In the genomic region with DNA sequence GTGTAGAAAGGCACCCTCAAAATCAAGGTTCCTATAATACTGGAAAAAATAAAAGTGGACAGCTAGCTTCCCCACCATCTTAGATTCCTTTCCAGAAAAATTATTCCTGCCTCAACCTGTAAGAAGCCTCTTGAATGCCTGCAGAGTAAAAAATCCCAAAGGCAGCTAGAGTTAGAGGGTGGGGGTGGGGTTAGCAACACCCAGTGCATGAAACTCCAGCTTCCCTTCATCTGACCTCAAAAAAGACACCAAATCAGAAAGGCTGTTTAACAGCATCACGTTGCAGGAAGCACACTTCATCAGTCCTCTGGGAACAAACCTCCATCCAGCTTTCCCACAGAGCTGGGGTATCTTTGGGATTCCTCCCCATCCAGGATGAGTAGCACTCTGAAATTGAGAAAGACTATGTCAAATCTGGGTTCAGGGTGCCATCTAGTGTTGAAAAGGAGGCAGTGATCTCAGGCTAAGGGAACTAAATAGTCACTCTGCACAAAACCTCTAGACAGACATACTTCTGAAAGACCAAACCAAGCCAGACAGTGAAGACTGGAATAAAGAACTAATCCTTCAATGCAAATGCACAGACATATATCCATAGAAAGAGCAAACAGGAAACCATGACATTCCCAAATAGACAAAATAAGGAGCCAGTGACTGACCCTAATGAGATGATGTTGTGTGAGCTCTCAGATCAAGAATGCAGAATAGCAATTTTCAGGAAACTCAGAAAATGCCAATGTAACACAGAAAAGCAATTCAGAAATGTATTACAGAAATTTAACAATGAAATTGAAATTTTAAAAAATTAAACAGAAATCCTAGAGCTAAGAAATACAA, we compare ENCODE assay signal across 1 cellular context.
TF ChIP-seq lines count a peak whose summit lies in the region.

No MANE protein-coding gene starts in this region.

TF ChIP-seq in H1, 55 proteins besides CTCF, POLR2A, EP300 and RAD21:
- TF ChIP-seq, protein P1, sequence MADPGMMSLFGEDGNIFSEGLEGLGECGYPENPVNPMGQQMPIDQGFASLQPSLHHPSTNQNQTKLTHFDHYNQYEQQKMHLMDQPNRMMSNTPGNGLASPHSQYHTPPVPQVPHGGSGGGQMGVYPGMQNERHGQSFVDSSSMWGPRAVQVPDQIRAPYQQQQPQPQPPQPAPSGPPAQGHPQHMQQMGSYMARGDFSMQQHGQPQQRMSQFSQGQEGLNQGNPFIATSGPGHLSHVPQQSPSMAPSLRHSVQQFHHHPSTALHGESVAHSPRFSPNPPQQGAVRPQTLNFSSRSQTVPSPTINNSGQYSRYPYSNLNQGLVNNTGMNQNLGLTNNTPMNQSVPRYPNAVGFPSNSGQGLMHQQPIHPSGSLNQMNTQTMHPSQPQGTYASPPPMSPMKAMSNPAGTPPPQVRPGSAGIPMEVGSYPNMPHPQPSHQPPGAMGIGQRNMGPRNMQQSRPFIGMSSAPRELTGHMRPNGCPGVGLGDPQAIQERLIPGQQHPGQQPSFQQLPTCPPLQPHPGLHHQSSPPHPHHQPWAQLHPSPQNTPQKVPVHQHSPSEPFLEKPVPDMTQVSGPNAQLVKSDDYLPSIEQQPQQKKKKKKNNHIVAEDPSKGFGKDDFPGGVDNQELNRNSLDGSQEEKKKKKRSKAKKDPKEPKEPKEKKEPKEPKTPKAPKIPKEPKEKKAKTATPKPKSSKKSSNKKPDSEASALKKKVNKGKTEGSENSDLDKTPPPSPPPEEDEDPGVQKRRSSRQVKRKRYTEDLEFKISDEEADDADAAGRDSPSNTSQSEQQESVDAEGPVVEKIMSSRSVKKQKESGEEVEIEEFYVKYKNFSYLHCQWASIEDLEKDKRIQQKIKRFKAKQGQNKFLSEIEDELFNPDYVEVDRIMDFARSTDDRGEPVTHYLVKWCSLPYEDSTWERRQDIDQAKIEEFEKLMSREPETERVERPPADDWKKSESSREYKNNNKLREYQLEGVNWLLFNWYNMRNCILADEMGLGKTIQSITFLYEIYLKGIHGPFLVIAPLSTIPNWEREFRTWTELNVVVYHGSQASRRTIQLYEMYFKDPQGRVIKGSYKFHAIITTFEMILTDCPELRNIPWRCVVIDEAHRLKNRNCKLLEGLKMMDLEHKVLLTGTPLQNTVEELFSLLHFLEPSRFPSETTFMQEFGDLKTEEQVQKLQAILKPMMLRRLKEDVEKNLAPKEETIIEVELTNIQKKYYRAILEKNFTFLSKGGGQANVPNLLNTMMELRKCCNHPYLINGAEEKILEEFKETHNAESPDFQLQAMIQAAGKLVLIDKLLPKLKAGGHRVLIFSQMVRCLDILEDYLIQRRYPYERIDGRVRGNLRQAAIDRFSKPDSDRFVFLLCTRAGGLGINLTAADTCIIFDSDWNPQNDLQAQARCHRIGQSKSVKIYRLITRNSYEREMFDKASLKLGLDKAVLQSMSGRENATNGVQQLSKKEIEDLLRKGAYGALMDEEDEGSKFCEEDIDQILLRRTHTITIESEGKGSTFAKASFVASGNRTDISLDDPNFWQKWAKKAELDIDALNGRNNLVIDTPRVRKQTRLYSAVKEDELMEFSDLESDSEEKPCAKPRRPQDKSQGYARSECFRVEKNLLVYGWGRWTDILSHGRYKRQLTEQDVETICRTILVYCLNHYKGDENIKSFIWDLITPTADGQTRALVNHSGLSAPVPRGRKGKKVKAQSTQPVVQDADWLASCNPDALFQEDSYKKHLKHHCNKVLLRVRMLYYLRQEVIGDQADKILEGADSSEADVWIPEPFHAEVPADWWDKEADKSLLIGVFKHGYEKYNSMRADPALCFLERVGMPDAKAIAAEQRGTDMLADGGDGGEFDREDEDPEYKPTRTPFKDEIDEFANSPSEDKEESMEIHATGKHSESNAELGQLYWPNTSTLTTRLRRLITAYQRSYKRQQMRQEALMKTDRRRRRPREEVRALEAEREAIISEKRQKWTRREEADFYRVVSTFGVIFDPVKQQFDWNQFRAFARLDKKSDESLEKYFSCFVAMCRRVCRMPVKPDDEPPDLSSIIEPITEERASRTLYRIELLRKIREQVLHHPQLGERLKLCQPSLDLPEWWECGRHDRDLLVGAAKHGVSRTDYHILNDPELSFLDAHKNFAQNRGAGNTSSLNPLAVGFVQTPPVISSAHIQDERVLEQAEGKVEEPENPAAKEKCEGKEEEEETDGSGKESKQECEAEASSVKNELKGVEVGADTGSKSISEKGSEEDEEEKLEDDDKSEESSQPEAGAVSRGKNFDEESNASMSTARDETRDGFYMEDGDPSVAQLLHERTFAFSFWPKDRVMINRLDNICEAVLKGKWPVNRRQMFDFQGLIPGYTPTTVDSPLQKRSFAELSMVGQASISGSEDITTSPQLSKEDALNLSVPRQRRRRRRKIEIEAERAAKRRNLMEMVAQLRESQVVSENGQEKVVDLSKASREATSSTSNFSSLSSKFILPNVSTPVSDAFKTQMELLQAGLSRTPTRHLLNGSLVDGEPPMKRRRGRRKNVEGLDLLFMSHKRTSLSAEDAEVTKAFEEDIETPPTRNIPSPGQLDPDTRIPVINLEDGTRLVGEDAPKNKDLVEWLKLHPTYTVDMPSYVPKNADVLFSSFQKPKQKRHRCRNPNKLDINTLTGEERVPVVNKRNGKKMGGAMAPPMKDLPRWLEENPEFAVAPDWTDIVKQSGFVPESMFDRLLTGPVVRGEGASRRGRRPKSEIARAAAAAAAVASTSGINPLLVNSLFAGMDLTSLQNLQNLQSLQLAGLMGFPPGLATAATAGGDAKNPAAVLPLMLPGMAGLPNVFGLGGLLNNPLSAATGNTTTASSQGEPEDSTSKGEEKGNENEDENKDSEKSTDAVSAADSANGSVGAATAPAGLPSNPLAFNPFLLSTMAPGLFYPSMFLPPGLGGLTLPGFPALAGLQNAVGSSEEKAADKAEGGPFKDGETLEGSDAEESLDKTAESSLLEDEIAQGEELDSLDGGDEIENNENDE (IDR thresholded peaks at IDR 0.05; ENCODE audit: insufficient replicate concordance, low read length) = no peak
- no peak for TF ChIP-seq CBX5 (IDR thresholded peaks at IDR 0.05; ENCODE audit: low read depth, low read length)
- no peak for TF ChIP-seq FOSL1 (IDR thresholded peaks at IDR 0.05; ENCODE audit: insufficient read depth, low read depth, low read length)
- TF ChIP-seq ASH2L (IDR thresholded peaks at IDR 0.05; ENCODE audit: low read length) = no peak
- TF ChIP-seq JUND (IDR thresholded peaks at IDR 0.05; ENCODE audit: low read length) = no peak
- no peak for TF ChIP-seq CHD1 (IDR thresholded peaks at IDR 0.05; ENCODE audit: low read depth, low read length)
- TF ChIP-seq YY1 (IDR thresholded peaks at IDR 0.05; ENCODE audit: low read depth, low read length) = no peak
- no peak for TF ChIP-seq NANOG (IDR thresholded peaks at IDR 0.05; ENCODE audit: insufficient read depth, low read depth, low read length, poor library complexity, severe bottlenecking)
- TF ChIP-seq GABPA (IDR thresholded peaks at IDR 0.05; ENCODE audit: borderline replicate concordance, insufficient read depth, low read length) = no peak
- TF ChIP-seq RNF2 (IDR thresholded peaks at IDR 0.05; ENCODE audit: borderline replicate concordance, low read depth, low read length, missing control alignments, poor library complexity, severe bottlenecking) = no peak
- TF ChIP-seq GTF2F1 (IDR thresholded peaks at IDR 0.05; ENCODE audit: borderline replicate concordance, low read depth, low read length) = no peak
- TF ChIP-seq BRCA1 (IDR thresholded peaks at IDR 0.05; ENCODE audit: low read depth, low read length) = no peak
- TF ChIP-seq CTBP2 (IDR thresholded peaks at IDR 0.05; ENCODE audit: borderline replicate concordance, insufficient read depth, insufficient read length, low read length) = no peak
- TF ChIP-seq HDAC2 (IDR thresholded peaks at IDR 0.05; ENCODE audit: borderline replicate concordance in 1 of 2, low read depth in 2 of 2, low read length in 2 of 2) = no peak
- TF ChIP-seq SP4 (IDR thresholded peaks at IDR 0.05; ENCODE audit: low read length) = no peak
- TF ChIP-seq CEBPB (IDR thresholded peaks at IDR 0.05; ENCODE audit: low read depth, low read length) = no peak
- no peak for TF ChIP-seq SIN3A (conservative IDR thresholded peaks at IDR 0.05 in 1 of 2, IDR thresholded peaks at IDR 0.05 in 1 of 2; ENCODE audit: low read depth in 1 of 2, low read length in 2 of 2)
- TF ChIP-seq TBP (IDR thresholded peaks at IDR 0.05; ENCODE audit: low read depth, low read length) = no peak
